In the genomic region with DNA sequence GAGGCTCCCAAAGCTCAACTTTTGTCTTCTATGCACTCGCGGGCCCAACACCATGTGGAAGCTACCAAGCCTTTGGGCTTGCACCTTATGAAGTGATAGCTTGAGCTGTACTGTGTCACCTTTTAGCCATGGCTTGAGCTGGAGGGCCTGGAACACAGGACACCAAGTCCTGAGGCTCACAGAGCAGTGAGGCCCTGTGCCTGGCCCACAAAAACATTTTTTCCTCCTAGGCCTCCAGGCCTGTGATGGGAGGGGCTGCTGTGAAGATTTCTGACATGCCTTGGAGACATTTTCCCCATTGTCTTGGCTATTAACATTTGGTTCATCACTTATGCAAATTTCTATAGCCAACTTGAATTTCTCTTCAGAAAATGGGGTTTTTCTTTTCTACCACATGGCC, we compare ENCODE assay signal across 8 cellular contexts.
"Had no signal": no experiment of that assay in that cellular context is flagged by ENCODE, and none has a peak within 500 bp of the region (broad histone marks: within the 10 kb centered on the region; RNA-seq: fewer than 3 reads in every experiment).

No MANE protein-coding gene starts in this region.

- ATAC-seq: GM23338, HepG2 had no signal

- H3K4me1 Mint-ChIP-seq: GM23338, H9, IgD-negative memory B cell had no signal

- H3K27ac Mint-ChIP-seq: GM23338, H9, HFFc6 had no signal

- H3K4me3 ChIP-seq: GM23338 had no signal

- H3K4me3 Mint-ChIP-seq: GM23338, H9, HFFc6, IgD-negative memory B cell had no signal

- H3K4me2 ChIP-seq: GM23338 had no signal

- DNase-seq: H9, HCEC 1CT, HFFc6, KG1 had no signal

- H3K27me3 Mint-ChIP-seq: IgD-negative memory B cell had no signal

- H3K27ac ChIP-seq: HL-60 had no signal
